ENCODE assay signal across 1 cellular context in the genomic region with DNA sequence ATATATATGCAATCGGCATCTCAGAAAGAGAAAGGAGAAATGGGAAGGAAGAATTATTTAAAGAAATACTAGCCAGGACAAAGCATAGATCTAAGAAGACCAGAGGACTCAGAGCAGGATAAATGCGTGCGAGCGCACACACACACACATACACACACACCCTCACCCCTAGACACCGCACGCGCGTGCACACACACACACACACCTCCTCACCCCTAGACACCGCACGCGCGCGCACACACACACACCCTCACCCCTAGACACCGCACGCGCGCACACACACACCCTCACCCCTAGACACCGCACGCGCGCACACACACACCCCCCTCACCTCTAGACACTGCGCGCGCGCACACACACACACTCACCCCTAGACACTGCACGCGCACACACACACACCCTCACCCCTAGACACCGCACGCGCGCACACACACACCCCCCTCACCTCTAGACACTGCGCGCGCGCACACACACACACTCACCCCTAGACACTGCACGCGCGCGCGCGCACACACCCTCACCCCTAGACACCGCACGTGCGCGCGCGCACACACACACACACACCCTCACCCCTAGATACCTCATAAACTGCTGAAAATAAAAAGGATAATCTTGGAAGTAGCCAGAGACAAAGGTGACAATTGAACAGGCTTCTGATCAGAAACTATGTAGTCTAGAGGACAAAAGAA.
TF ChIP-seq lines count a peak whose summit lies in the region.

No MANE protein-coding gene starts in this region.

TF ChIP-seq in GM12878, 131 proteins besides CTCF, POLR2A, EP300 and RAD21:
- TF ChIP-seq, protein P1, sequence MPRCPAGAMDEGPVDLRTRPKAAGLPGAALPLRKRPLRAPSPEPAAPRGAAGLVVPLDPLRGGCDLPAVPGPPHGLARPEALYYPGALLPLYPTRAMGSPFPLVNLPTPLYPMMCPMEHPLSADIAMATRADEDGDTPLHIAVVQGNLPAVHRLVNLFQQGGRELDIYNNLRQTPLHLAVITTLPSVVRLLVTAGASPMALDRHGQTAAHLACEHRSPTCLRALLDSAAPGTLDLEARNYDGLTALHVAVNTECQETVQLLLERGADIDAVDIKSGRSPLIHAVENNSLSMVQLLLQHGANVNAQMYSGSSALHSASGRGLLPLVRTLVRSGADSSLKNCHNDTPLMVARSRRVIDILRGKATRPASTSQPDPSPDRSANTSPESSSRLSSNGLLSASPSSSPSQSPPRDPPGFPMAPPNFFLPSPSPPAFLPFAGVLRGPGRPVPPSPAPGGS (IDR thresholded peaks at IDR 0.05; ENCODE audit: borderline replicate concordance, insufficient read depth, low read depth, low read length, poor library complexity, severe bottlenecking): peak; percentile 75
TF ChIP-seq in GM12878: peak in this region for 1; not testable (repeated sequence) for 130.
